ENCODE assay signal across 9 cellular contexts in genomic region chr12:85874064-85874463, GRCh38. TPM values are rescaled to one million over a fixed set of nuclear protein-coding genes. Genes with fewer than 3 reads are reported as not detected.
DNase-seq lines count a peak whose midpoint lies in the region; ATAC-seq and TF ChIP-seq lines count a peak whose summit lies in the region.
"Had no signal": no experiment of that assay in that cellular context is flagged by ENCODE, and none has a peak within 500 bp of the region (broad histone marks: within the 10 kb centered on the region; RNA-seq: fewer than 3 reads in every experiment).

A gene with protein sequence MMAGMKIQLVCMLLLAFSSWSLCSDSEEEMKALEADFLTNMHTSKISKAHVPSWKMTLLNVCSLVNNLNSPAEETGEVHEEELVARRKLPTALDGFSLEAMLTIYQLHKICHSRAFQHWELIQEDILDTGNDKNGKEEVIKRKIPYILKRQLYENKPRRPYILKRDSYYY (plus strand): TSS chr12:85874295. CDS start chr12:85874404, 109 bp downstream.

- no peaks in the 10 kb centered on the region for H3K4me1 ChIP-seq in lower lobe of right lung
- H3K4me1 ChIP-seq: BLaER1 had no signal

- ATAC-seq in activated CD8-positive, alpha-beta T cell treated with anti-CD3 and anti-CD28 coated beads for 36 hours, result peak; percentile 37
- no peak for ATAC-seq in activated CD8-positive, alpha-beta T cell treated with anti-CD3 and anti-CD28 coated beads, Interleukin-2, amount 10 ng/mL, durations not matched to agents 7 days and 5 days
- ATAC-seq in HG03342 (IDR thresholded peaks at IDR 0.05; ENCODE audit: unreplicated experiment) (peak; percentile 87), lower lobe of right lung (no peak)

- H3K27me3 ChIP-seq in lower lobe of right lung (ENCODE audit: low read depth), result no peaks in the 10 kb centered on the region
- H3K27me3 ChIP-seq: BLaER1 had no signal

- H3K27ac ChIP-seq in lower lobe of right lung, result no peak within 1 kb of the TSS
- H3K27ac ChIP-seq: BLaER1 had no signal

- CTCF ChIA-PET in activated CD8-positive, alpha-beta T cell treated with anti-CD3 and anti-CD28 coated beads for 36 hours (lab: Charles Lee), result no interaction called here
- CTCF ChIA-PET in activated CD8-positive, alpha-beta T cell treated with anti-CD3 and anti-CD28 coated beads, Interleukin-2, amount 10 ng/mL, durations not matched to agents 7 days and 5 days (lab: Charles Lee), result interaction anchor here (1.5 kb wide), 1 partner anchor 449 kb away, joined by 4 read pairs; no protein-coding TSS in a partner anchor

- intact Hi-C loops in activated CD8-positive, alpha-beta T cell treated with anti-CD3 and anti-CD28 coated beads for 36 hours (cut with micrococcal nuclease), result loop anchor here (5.0 kb wide), 2 partner anchors 297 to 407 kb away; no protein-coding TSS in a partner anchor
- intact Hi-C loops in activated T-helper 1 cell treated with anti-CD3 and anti-CD28 coated beads, Interleukin-12 subunit alpha, Interleukin-12 subunit beta, Interleukin-2, Interleukin-4 antibody, amounts not matched to agents 30 ng/mL and 10 ng/mL and 1 ng/mL, durations not matched to agents 14 hours and 24 hours and 36 hours (cut with micrococcal nuclease), result no loop called here
- intact Hi-C loops in lower lobe of right lung (cut with DNase I), result loop anchor here (10.0 kb wide), 1 partner anchor 399 kb away; no protein-coding TSS in a partner anchor

- no peak for DNase-seq in activated CD8-positive, alpha-beta T cell treated with anti-CD3 and anti-CD28 coated beads for 36 hours
- DNase-seq in activated CD8-positive, alpha-beta T cell treated with anti-CD3 and anti-CD28 coated beads, Interleukin-2, amount 10 ng/mL, durations not matched to agents 7 days and 5 days, result no peak
- DNase-seq in SK-N-DZ (ENCODE audit: low spot score), result peak; percentile 50
- DNase-seq in retina, result peak; percentile 40
- no peak for DNase-seq in activated T-helper 1 cell treated with anti-CD3 and anti-CD28 coated beads, Interleukin-12 subunit alpha, Interleukin-12 subunit beta, Interleukin-2, Interleukin-4 antibody, amounts not matched to agents 30 ng/mL and 10 ng/mL and 1 ng/mL, durations not matched to agents 14 hours and 24 hours and 36 hours (ENCODE audit: low spot score)
- DNase-seq in lower lobe of right lung, result no peak
- no peak for DNase-seq in pons (ENCODE audit: low spot score)

- no peak within 1 kb of the TSS for H3K4me3 ChIP-seq in lower lobe of right lung
- H3K4me3 ChIP-seq: BLaER1 had no signal

- H3K4me3 Mint-ChIP-seq in activated CD8-positive, alpha-beta T cell treated with anti-CD3 and anti-CD28 coated beads for 36 hours, result no peak within 1 kb of the TSS
- no peak within 1 kb of the TSS for H3K4me3 Mint-ChIP-seq in activated CD8-positive, alpha-beta T cell treated with anti-CD3 and anti-CD28 coated beads, Interleukin-2, amount 10 ng/mL, durations not matched to agents 7 days and 5 days
- no peak within 1 kb of the TSS for H3K4me3 Mint-ChIP-seq in activated T-helper 1 cell treated with anti-CD3 and anti-CD28 coated beads, Interleukin-12 subunit alpha, Interleukin-12 subunit beta, Interleukin-2, Interleukin-4 antibody, amounts not matched to agents 30 ng/mL and 10 ng/mL and 1 ng/mL, durations not matched to agents 14 hours and 24 hours and 36 hours

- H3K27ac Mint-ChIP-seq in activated CD8-positive, alpha-beta T cell treated with anti-CD3 and anti-CD28 coated beads for 36 hours, result no peak within 1 kb of the TSS
- H3K27ac Mint-ChIP-seq in activated CD8-positive, alpha-beta T cell treated with anti-CD3 and anti-CD28 coated beads, Interleukin-2, amount 10 ng/mL, durations not matched to agents 7 days and 5 days, result no peak within 1 kb of the TSS
- H3K27ac Mint-ChIP-seq in activated T-helper 1 cell treated with anti-CD3 and anti-CD28 coated beads, Interleukin-12 subunit alpha, Interleukin-12 subunit beta, Interleukin-2, Interleukin-4 antibody, amounts not matched to agents 30 ng/mL and 10 ng/mL and 1 ng/mL, durations not matched to agents 14 hours and 24 hours and 36 hours, result no peak within 1 kb of the TSS

- H3K4me1 Mint-ChIP-seq in activated CD8-positive, alpha-beta T cell treated with anti-CD3 and anti-CD28 coated beads for 36 hours (ENCODE audit: low read depth), result no peaks in the 10 kb centered on the region
- H3K4me1 Mint-ChIP-seq in activated CD8-positive, alpha-beta T cell treated with anti-CD3 and anti-CD28 coated beads, Interleukin-2, amount 10 ng/mL, durations not matched to agents 7 days and 5 days (ENCODE audit: low read depth), result no peaks in the 10 kb centered on the region
- no peaks in the 10 kb centered on the region for H3K4me1 Mint-ChIP-seq in activated T-helper 1 cell treated with anti-CD3 and anti-CD28 coated beads, Interleukin-12 subunit alpha, Interleukin-12 subunit beta, Interleukin-2, Interleukin-4 antibody, amounts not matched to agents 30 ng/mL and 10 ng/mL and 1 ng/mL, durations not matched to agents 14 hours and 24 hours and 36 hours (ENCODE audit: low read depth)

- no peaks in the 10 kb centered on the region for H3K27me3 Mint-ChIP-seq in activated CD8-positive, alpha-beta T cell treated with anti-CD3 and anti-CD28 coated beads for 36 hours
- no peaks in the 10 kb centered on the region for H3K27me3 Mint-ChIP-seq in activated CD8-positive, alpha-beta T cell treated with anti-CD3 and anti-CD28 coated beads, Interleukin-2, amount 10 ng/mL, durations not matched to agents 7 days and 5 days (ENCODE audit: low read depth)
- H3K27me3 Mint-ChIP-seq in activated T-helper 1 cell treated with anti-CD3 and anti-CD28 coated beads, Interleukin-12 subunit alpha, Interleukin-12 subunit beta, Interleukin-2, Interleukin-4 antibody, amounts not matched to agents 30 ng/mL and 10 ng/mL and 1 ng/mL, durations not matched to agents 14 hours and 24 hours and 36 hours (ENCODE audit: insufficient read depth), result no peaks in the 10 kb centered on the region

- H3K36me3 Mint-ChIP-seq in activated CD8-positive, alpha-beta T cell treated with anti-CD3 and anti-CD28 coated beads for 36 hours (ENCODE audit: low read depth), result no peaks in the 10 kb centered on the region
- no peaks in the 10 kb centered on the region for H3K36me3 Mint-ChIP-seq in activated CD8-positive, alpha-beta T cell treated with anti-CD3 and anti-CD28 coated beads, Interleukin-2, amount 10 ng/mL, durations not matched to agents 7 days and 5 days (ENCODE audit: low read depth)
- H3K36me3 Mint-ChIP-seq in activated T-helper 1 cell treated with anti-CD3 and anti-CD28 coated beads, Interleukin-12 subunit alpha, Interleukin-12 subunit beta, Interleukin-2, Interleukin-4 antibody, amounts not matched to agents 30 ng/mL and 10 ng/mL and 1 ng/mL, durations not matched to agents 14 hours and 24 hours and 36 hours (ENCODE audit: low read depth), result no peaks in the 10 kb centered on the region

- TF ChIP-seq CTCF in activated CD8-positive, alpha-beta T cell treated with anti-CD3 and anti-CD28 coated beads for 36 hours (IDR thresholded peaks at IDR 0.05), result no peak
- TF ChIP-seq CTCF in lower lobe of right lung (IDR thresholded peaks at IDR 0.05), result no peak

- POLR2A ChIA-PET in activated CD8-positive, alpha-beta T cell treated with anti-CD3 and anti-CD28 coated beads for 36 hours (lab: Charles Lee), result no interaction called here
- POLR2A ChIA-PET in activated CD8-positive, alpha-beta T cell treated with anti-CD3 and anti-CD28 coated beads, Interleukin-2, amount 10 ng/mL, durations not matched to agents 7 days and 5 days (lab: Charles Lee), result no interaction called here

- H3K9me3 Mint-ChIP-seq in activated CD8-positive, alpha-beta T cell treated with anti-CD3 and anti-CD28 coated beads for 36 hours, result no peaks in the 10 kb centered on the region
- H3K9me3 Mint-ChIP-seq in activated CD8-positive, alpha-beta T cell treated with anti-CD3 and anti-CD28 coated beads, Interleukin-2, amount 10 ng/mL, durations not matched to agents 7 days and 5 days (ENCODE audit: insufficient read depth), result no peaks in the 10 kb centered on the region
- H3K9me3 Mint-ChIP-seq in activated T-helper 1 cell treated with anti-CD3 and anti-CD28 coated beads, Interleukin-12 subunit alpha, Interleukin-12 subunit beta, Interleukin-2, Interleukin-4 antibody, amounts not matched to agents 30 ng/mL and 10 ng/mL and 1 ng/mL, durations not matched to agents 14 hours and 24 hours and 36 hours, result no peaks in the 10 kb centered on the region

- no peaks in the 10 kb centered on the region for H3K36me3 ChIP-seq in lower lobe of right lung
- H3K36me3 ChIP-seq: BLaER1 had no signal

- H3K9me3 ChIP-seq in lower lobe of right lung, result no peaks in the 10 kb centered on the region
- H3K9me3 ChIP-seq: BLaER1 had no signal

RNA-seq across cellular contexts. Expression of the gene that starts here (rescaled TPM):
- total RNA-seq in activated CD8-positive, alpha-beta T cell treated with anti-CD3 and anti-CD28 coated beads for 36 hours, result not detected
- not detected for total RNA-seq in activated CD8-positive, alpha-beta T cell treated with anti-CD3 and anti-CD28 coated beads, Interleukin-2, amount 10 ng/mL, durations not matched to agents 7 days and 5 days
- polyA plus RNA-seq in SK-N-DZ (2014; cell fraction: cytosol; rRNA removed), result 0.85 and 1.4 TPM in 2 replicates
- polyA plus RNA-seq in SK-N-DZ (2014; cell fraction: nucleus; rRNA removed), result 1.6 and 2.8 TPM in 2 replicates
- not detected in 2 replicates for total RNA-seq in activated T-helper 1 cell treated with anti-CD3 and anti-CD28 coated beads, Interleukin-12 subunit alpha, Interleukin-12 subunit beta, Interleukin-2, Interleukin-4 antibody, amounts not matched to agents 30 ng/mL and 10 ng/mL and 1 ng/mL, durations not matched to agents 14 hours and 24 hours and 36 hours
- 2.3 TPM for total RNA-seq in lower lobe of right lung

Comparison
In these comparisons a context has a peak if more than half of its experiments do, and no peak if none do; other contexts are left out.
1. Peak in ATAC-seq in activated CD8-positive, alpha-beta T cell treated with anti-CD3 and anti-CD28 coated beads for 36 hours; RNA of the gene not detected or under 1 TPM.
2. DNase-seq: peak in SK-N-DZ (single experiment) and retina (single experiment); none in activated CD8-positive, alpha-beta T cell treated with anti-CD3 and anti-CD28 coated beads for 36 hours (single experiment), activated CD8-positive, alpha-beta T cell treated with anti-CD3 and anti-CD28 coated beads, Interleukin-2, amount 10 ng/mL, durations not matched to agents 7 days and 5 days (single experiment), activated T-helper 1 cell treated with anti-CD3 and anti-CD28 coated beads, Interleukin-12 subunit alpha, Interleukin-12 subunit beta, Interleukin-2, Interleukin-4 antibody, amounts not matched to agents 30 ng/mL and 10 ng/mL and 1 ng/mL, durations not matched to agents 14 hours and 24 hours and 36 hours (single experiment), lower lobe of right lung (single experiment) and pons (single experiment).